In genomic region chr1:172449585-172450523, GRCh38 we compare ENCODE assay signal across 1 cellular context.
TF ChIP-seq lines count a peak whose summit lies in the region.

No MANE protein-coding gene starts in this region.

TF ChIP-seq in K562, 482 proteins besides CTCF, POLR2A, EP300 and RAD21 (continued from another document and continues in another):
- peak; percentile 91 for TF ChIP-seq TFAP4 (CRISPR knock-in tag; IDR thresholded peaks at IDR 0.05; ENCODE audit: borderline replicate concordance)
- TF ChIP-seq PTBP1 (IDR thresholded peaks at IDR 0.05; ENCODE audit: low read depth, low read length): no peak
- peak; percentile 73; the same call in 1 of the 2 replicates for TF ChIP-seq ZBTB33 (CRISPR knock-in tag; IDR thresholded peaks at IDR 0.05)
- TF ChIP-seq CBX5 (IDR thresholded peaks at IDR 0.05; ENCODE audit: borderline replicate concordance, low read depth): no peak
- TF ChIP-seq CREB1 (IDR thresholded peaks at IDR 0.05): 0 out of 2 replicates have a peak, but pooled peaks have one; percentile 15
- no peak for TF ChIP-seq CREB1 (CRISPR knock-in tag; IDR thresholded peaks at IDR 0.05)
- TF ChIP-seq E4F1 (CRISPR knock-in tag; IDR thresholded peaks at IDR 0.05; ENCODE audit: borderline replicate concordance): peak; percentile 43; the same call in 1 of the 2 replicates
- TF ChIP-seq ATF4 (CRISPR knock-in tag; IDR thresholded peaks at IDR 0.05): 0 out of 2 replicates have a peak, but pooled peaks have one; percentile 29
- no peak for TF ChIP-seq SOX6 (IDR thresholded peaks at IDR 0.05)
- no peak for TF ChIP-seq MLX (CRISPR knock-in tag; conservative IDR thresholded peaks at IDR 0.05)
- no peak for TF ChIP-seq MXD1 (CRISPR knock-in tag; IDR thresholded peaks at IDR 0.05; ENCODE audit: borderline replicate concordance, poor library complexity, severe bottlenecking)
- TF ChIP-seq ZBTB17 (CRISPR knock-in tag; IDR thresholded peaks at IDR 0.05): peak; percentile 26; the same call in 1 of the 2 replicates
- TF ChIP-seq FOXP1 (CRISPR knock-in tag; IDR thresholded peaks at IDR 0.05): no peak
- TF ChIP-seq KHSRP (IDR thresholded peaks at IDR 0.05): no peak
- TF ChIP-seq MYBL2 (IDR thresholded peaks at IDR 0.05; ENCODE audit: low read depth): no peak
- no peak for TF ChIP-seq MYBL2 (CRISPR knock-in tag; IDR thresholded peaks at IDR 0.05; ENCODE audit: borderline replicate concordance)
- TF ChIP-seq ZBTB11 (CRISPR knock-in tag; IDR thresholded peaks at IDR 0.05): peak in 1 of 3 experiments; percentile 63; a peak in 2 of 6 replicates
- no peak for TF ChIP-seq MCM7 (IDR thresholded peaks at IDR 0.05)
- TF ChIP-seq ZNF41 (CRISPR knock-in tag; conservative IDR thresholded peaks at IDR 0.05): 0 out of 2 replicates have a peak, but pooled peaks have one; percentile 12
- no peak for TF ChIP-seq NFIC (IDR thresholded peaks at IDR 0.05)
- no peak for TF ChIP-seq ZNF282 (CRISPR knock-in tag; IDR thresholded peaks at IDR 0.05)
- no peak for TF ChIP-seq TARDBP (IDR thresholded peaks at IDR 0.05)
- TF ChIP-seq NR2C1 (IDR thresholded peaks at IDR 0.05): no peak; the same call in 1 of the 2 replicates
- TF ChIP-seq NR2C1 (tag; IDR thresholded peaks at IDR 0.05): no peak
- no peak for TF ChIP-seq PCBP1 (IDR thresholded peaks at IDR 0.05; ENCODE audit: low read depth, low read length, poor library complexity, severe bottlenecking)
- no peak for TF ChIP-seq STAT6 (CRISPR knock-in tag; IDR thresholded peaks at IDR 0.05)
- TF ChIP-seq MCM2 (IDR thresholded peaks at IDR 0.05; ENCODE audit: low read depth): no peak
- no peak for TF ChIP-seq NCOA1 (IDR thresholded peaks at IDR 0.05; ENCODE audit: low read depth)
- TF ChIP-seq ZNF76 (CRISPR knock-in tag; IDR thresholded peaks at IDR 0.05; ENCODE audit: borderline replicate concordance): no peak
- no peak for TF ChIP-seq HDAC6 (IDR thresholded peaks at IDR 0.05; ENCODE audit: low read depth, low read length)
- no peak for TF ChIP-seq ARNT (IDR thresholded peaks at IDR 0.05)
- TF ChIP-seq USF1 (CRISPR knock-in tag; IDR thresholded peaks at IDR 0.05): no peak
- no peak for TF ChIP-seq FOXM1 (IDR thresholded peaks at IDR 0.05; ENCODE audit: low read depth)
- TF ChIP-seq FOXM1 (CRISPR knock-in tag; IDR thresholded peaks at IDR 0.05; ENCODE audit: low read depth): 0 out of 2 replicates have a peak, but pooled peaks have one; percentile 46
- no peak for TF ChIP-seq CCNT2 (IDR thresholded peaks at IDR 0.05; ENCODE audit: borderline replicate concordance, extremely low read depth, insufficient read length, low read depth, low read length)
- TF ChIP-seq TSC22D4 (tag; IDR thresholded peaks at IDR 0.05): no peak
- TF ChIP-seq RBM15 (IDR thresholded peaks at IDR 0.05; ENCODE audit: insufficient read depth, low read length): no peak
- no peak for TF ChIP-seq ZNF133 (CRISPR knock-in tag; IDR thresholded peaks at IDR 0.05)
- TF ChIP-seq ZNF583 (CRISPR knock-in tag; IDR thresholded peaks at IDR 0.05): 0 out of 2 replicates have a peak, but pooled peaks have one; percentile 9
- TF ChIP-seq KLF16 (IDR thresholded peaks at IDR 0.05): peak; percentile 79; the same call in 1 of the 2 replicates
- no peak for TF ChIP-seq ZNF785 (CRISPR knock-in tag; IDR thresholded peaks at IDR 0.05)
- no peak for TF ChIP-seq PHF21A (IDR thresholded peaks at IDR 0.05; ENCODE audit: borderline replicate concordance, low read depth)
- no peak for TF ChIP-seq ZNF699 (CRISPR knock-in tag; IDR thresholded peaks at IDR 0.05; ENCODE audit: insufficient replicate concordance)
- no peak for TF ChIP-seq GATAD2B (IDR thresholded peaks at IDR 0.05; ENCODE audit: borderline replicate concordance)
- TF ChIP-seq SMARCB1 (IDR thresholded peaks at IDR 0.05; ENCODE audit: insufficient read length, low read depth): no peak
- TF ChIP-seq RCOR1 (IDR thresholded peaks at IDR 0.05; ENCODE audit: borderline replicate concordance in 1 of 2, low read depth in 2 of 2, low read length in 2 of 2): peak in 1 of 2 experiments; percentile 59; a peak in 2 of 4 replicates
- TF ChIP-seq GTF3C2 (IDR thresholded peaks at IDR 0.05; ENCODE audit: borderline replicate concordance, extremely low read depth, insufficient read length): no peak
- no peak for TF ChIP-seq ZNF408 (CRISPR knock-in tag; IDR thresholded peaks at IDR 0.05; ENCODE audit: low read depth)
- TF ChIP-seq ZNF695 (CRISPR knock-in tag; IDR thresholded peaks at IDR 0.05): no peak
- TF ChIP-seq PCBP2 (IDR thresholded peaks at IDR 0.05; ENCODE audit: low read depth, low read length, poor library complexity, severe bottlenecking): no peak
